Comparison of ENCODE assay signal across 15 cellular contexts in genomic region chr3:71466483-71466882, GRCh38.
A peak's percentile ranks its signal among the peaks of the same experiment; 100 is the strongest.
DNase-seq lines count a peak whose midpoint lies in the region; ATAC-seq, FAIRE-seq and TF ChIP-seq lines count a peak whose summit lies in the region.
"Had no signal": no experiment of that assay in that cellular context is flagged by ENCODE, and none has a peak within 500 bp of the region (broad histone marks: within the 10 kb centered on the region; RNA-seq: fewer than 3 reads in every experiment).

No MANE protein-coding gene starts in this region.

- H3K36me3 Mint-ChIP-seq in activated T-helper 17 cell treated with anti-CD3 and anti-CD28 coated beads, Interleukin-2, amount 50 U/mL, for 72 hours (ENCODE audit: low read depth) = peaks cover 5% of the 10 kb centered on the region

- DNase-seq in left ventricle myocardium inferior = no peak
- DNase-seq in right atrium auricular region (ENCODE audit: low spot score) = no peak
- DNase-seq in bronchial epithelial cell (ENCODE audit: low read depth) = peak; percentile 65
- DNase-seq in lower lobe of right lung = no peak
- no peak for DNase-seq in central memory CD4-positive, alpha-beta T cell
- DNase-seq in T-helper 1 cell = no peak
- DNase-seq in AG20443 (ENCODE audit: low spot score) = no peak
- DNase-seq: activated CD4-positive, alpha-beta memory T cell treated with anti-CD3 and anti-CD28 coated beads, Interleukin-2, amount 10 ng/mL, durations not matched to agents 7 days and 5 days; activated effector memory CD4-positive, alpha-beta T cell treated with anti-CD3 and anti-CD28 coated beads, Interleukin-2, amount 50 U/mL, for 16 hours; brain microvascular endothelial cell; NCI-H526 treated with DMSO at 0.1 percent for 48 hours; tibial artery had no signal

- intact Hi-C loops in left ventricle myocardium inferior (cut with micrococcal nuclease) = no loop called here
- intact Hi-C loops in lower lobe of right lung (cut with DNase I) = no loop called here

- H3K4me3 Mint-ChIP-seq in activated T-helper 17 cell treated with anti-CD3 and anti-CD28 coated beads, Interleukin-2, amount 50 U/mL, for 72 hours = no peak overlapping the region
- H3K4me3 Mint-ChIP-seq: activated CD4-positive, alpha-beta memory T cell treated with anti-CD3 and anti-CD28 coated beads, Interleukin-2, amount 10 ng/mL, durations not matched to agents 7 days and 5 days; memory B cell had no signal

- H3K4me1 ChIP-seq in left ventricle myocardium inferior (peaks cover 33% of the 10 kb centered on the region), right atrium auricular region (peaks cover 0 to 30% of the 10 kb centered on the region in 2 donors), lower lobe of right lung (no peaks in the 10 kb centered on the region)

- H3K27ac ChIP-seq in left ventricle myocardium inferior (replicated peaks) (peak overlapping the region; percentile 24), right atrium auricular region (no peak overlapping the region), lower lobe of right lung (no peak overlapping the region)
- H3K27ac ChIP-seq: brain microvascular endothelial cell, tibial artery had no signal

- FAIRE-seq in bronchial epithelial cell (lab: Jason Lieb, UNC) = no peak
- FAIRE-seq: endometrium had no signal

- H3K4me1 Mint-ChIP-seq in activated T-helper 17 cell treated with anti-CD3 and anti-CD28 coated beads, Interleukin-2, amount 50 U/mL, for 72 hours = peaks cover 25% of the 10 kb centered on the region

- H3K9me3 Mint-ChIP-seq in activated T-helper 17 cell treated with anti-CD3 and anti-CD28 coated beads, Interleukin-2, amount 50 U/mL, for 72 hours = no peaks in the 10 kb centered on the region
- H3K9me3 Mint-ChIP-seq: activated CD4-positive, alpha-beta memory T cell treated with anti-CD3 and anti-CD28 coated beads, Interleukin-2, amount 10 ng/mL, durations not matched to agents 7 days and 5 days; memory B cell had no signal

- H3K27me3 Mint-ChIP-seq in activated T-helper 17 cell treated with anti-CD3 and anti-CD28 coated beads, Interleukin-2, amount 50 U/mL, for 72 hours = no peaks in the 10 kb centered on the region
- H3K27me3 Mint-ChIP-seq: activated CD4-positive, alpha-beta memory T cell treated with anti-CD3 and anti-CD28 coated beads, Interleukin-2, amount 10 ng/mL, durations not matched to agents 7 days and 5 days; memory B cell had no signal

- H3K27me3 ChIP-seq in left ventricle myocardium inferior (ENCODE audit: low read depth) (no peaks in the 10 kb centered on the region), right atrium auricular region (no peaks in the 10 kb centered on the region), bronchial epithelial cell (ENCODE audit: control insufficient read depth, insufficient read depth, low read length) (no peaks in the 10 kb centered on the region), lower lobe of right lung (ENCODE audit: low read depth) (no peaks in the 10 kb centered on the region)
- H3K27me3 ChIP-seq: brain microvascular endothelial cell, tibial artery had no signal

- H3K36me3 ChIP-seq in left ventricle myocardium inferior = no peaks in the 10 kb centered on the region
- H3K36me3 ChIP-seq in right atrium auricular region = no peaks in the 10 kb centered on the region
- H3K36me3 ChIP-seq in bronchial epithelial cell (ENCODE audit: control insufficient read depth, insufficient read depth, low read length) = no peaks in the 10 kb centered on the region
- no peaks in the 10 kb centered on the region for H3K36me3 ChIP-seq in lower lobe of right lung
- H3K36me3 ChIP-seq: brain microvascular endothelial cell, tibial artery had no signal

- H3K9me3 ChIP-seq in left ventricle myocardium inferior (replicated peaks) = no peaks in the 10 kb centered on the region
- no peaks in the 10 kb centered on the region for H3K9me3 ChIP-seq in right atrium auricular region
- no peaks in the 10 kb centered on the region for H3K9me3 ChIP-seq in lower lobe of right lung
- H3K9me3 ChIP-seq: tibial artery had no signal

- H3K4me3 ChIP-seq in left ventricle myocardium inferior = peak overlapping the region; percentile 15
- H3K4me3 ChIP-seq in right atrium auricular region = no peak overlapping the region
- no peak overlapping the region for H3K4me3 ChIP-seq in bronchial epithelial cell (ENCODE audit: low read depth, low read length)
- no peak overlapping the region for H3K4me3 ChIP-seq in lower lobe of right lung
- H3K4me3 ChIP-seq: tibial artery had no signal

- ATAC-seq in lower lobe of right lung = peak; percentile 23 to 58
- no peak for ATAC-seq in activated T-helper 17 cell treated with anti-CD3 and anti-CD28 coated beads, Interleukin-2, amount 50 U/mL, for 72 hours (replicated peaks)

- no peak overlapping the region for H3K27ac Mint-ChIP-seq in activated T-helper 17 cell treated with anti-CD3 and anti-CD28 coated beads, Interleukin-2, amount 50 U/mL, for 72 hours
- H3K27ac Mint-ChIP-seq: activated CD4-positive, alpha-beta memory T cell treated with anti-CD3 and anti-CD28 coated beads, Interleukin-2, amount 10 ng/mL, durations not matched to agents 7 days and 5 days; memory B cell had no signal

- TF ChIP-seq CTCF in left ventricle myocardium inferior (IDR thresholded peaks at IDR 0.05; ENCODE audit: borderline replicate concordance) (no peak), right atrium auricular region (IDR thresholded peaks at IDR 0.05) (no peak), bronchial epithelial cell (IDR thresholded peaks at IDR 0.05; ENCODE audit: insufficient read depth, low read length, severe bottlenecking) (no peak), lower lobe of right lung (IDR thresholded peaks at IDR 0.05) (no peak)
